In genomic region chr4:57548856-57549255, GRCh38 we compare ENCODE assay signal across 29 cellular contexts.
"Had no signal": no experiment of that assay in that cellular context is flagged by ENCODE, and none has a peak within 500 bp of the region (broad histone marks: within the 10 kb centered on the region; RNA-seq: fewer than 3 reads in every experiment).

No MANE protein-coding gene starts in this region.

- H3K27ac ChIP-seq: colonic mucosa, coronary artery, dorsolateral prefrontal cortex, epithelial cell of prostate, esophagus muscularis mucosa, esophagus squamous epithelium, foreskin keratinocyte, gastrocnemius medialis, heart left ventricle, heart right ventricle, hepatocyte had no signal

- H3K4me3 ChIP-seq: colonic mucosa, coronary artery, dorsolateral prefrontal cortex, esophagus muscularis mucosa, esophagus squamous epithelium, gastrocnemius medialis, gastroesophageal sphincter, heart left ventricle, heart right ventricle, hepatocyte had no signal

- H2AFZ ChIP-seq: hepatocyte had no signal

- H3K27me3 ChIP-seq: colonic mucosa, dorsolateral prefrontal cortex, esophagus muscularis mucosa, esophagus squamous epithelium, foreskin keratinocyte, gastrocnemius medialis, gastroesophageal sphincter, heart left ventricle had no signal

- H3K36me3 ChIP-seq: colonic mucosa, esophagus muscularis mucosa, esophagus squamous epithelium, gastrocnemius medialis, gastroesophageal sphincter, heart left ventricle, heart right ventricle had no signal

- DNase-seq: colonic mucosa; cortex of kidney; dermis blood vessel endothelial cell; dorsolateral prefrontal cortex; effector CD4-positive, alpha-beta T cell; effector CD8-positive, alpha-beta T cell; effector memory CD4-positive, alpha-beta T cell; effector memory CD8-positive, alpha-beta T cell; endodermal cell; erythroblast; esophagus squamous epithelium; foreskin fibroblast; foreskin keratinocyte; foreskin melanocyte; gastrocnemius medialis; glutamatergic neuron; head of caudate nucleus; heart left ventricle; heart right ventricle had no signal

- H3K9me3 ChIP-seq: colonic mucosa, esophagus muscularis mucosa, esophagus squamous epithelium, gastrocnemius medialis, gastroesophageal sphincter, heart left ventricle, heart right ventricle had no signal

- FAIRE-seq: colon, endometrium, endothelial cell of umbilical vein, frontal cortex had no signal

- H3K4me2 ChIP-seq: hepatocyte had no signal

- H3K79me2 ChIP-seq: hepatocyte had no signal

- ATAC-seq: effector memory CD8-positive, alpha-beta T cell; esophagus mucosa; foreskin keratinocyte; gastrocnemius medialis; gastroesophageal sphincter; heart left ventricle; heart right ventricle had no signal

- H3K4me1 ChIP-seq: colonic mucosa, esophagus squamous epithelium, foreskin keratinocyte, gastrocnemius medialis, heart left ventricle, heart right ventricle had no signal
